Comparison of ENCODE assay signal across 8 cellular contexts in the genomic region with DNA sequence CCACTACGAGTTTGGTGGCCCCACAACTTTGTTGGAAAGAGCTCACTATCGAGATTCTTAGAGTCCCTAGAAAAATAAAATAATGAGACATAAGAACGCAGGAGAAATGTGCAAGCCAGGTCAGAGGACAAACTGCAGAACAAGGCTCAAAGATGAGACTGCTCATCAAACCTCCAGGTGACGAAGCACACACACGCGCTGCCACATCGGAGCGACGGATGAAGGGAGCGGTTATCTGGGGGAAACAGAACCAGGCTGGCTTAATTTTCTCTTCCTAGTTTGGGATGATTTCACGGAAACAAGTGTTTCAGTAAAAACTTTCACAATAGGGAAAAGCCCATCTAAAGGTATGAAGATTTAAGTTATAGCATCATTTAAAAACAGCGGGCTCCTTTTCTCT.
"Had no signal": no experiment of that assay in that cellular context is flagged by ENCODE, and none has a peak within 500 bp of the region (broad histone marks: within the 10 kb centered on the region; RNA-seq: fewer than 3 reads in every experiment).

No MANE protein-coding gene starts in this region.

- ATAC-seq: GM12878 had no signal

- H3K4me3 ChIP-seq: GM12878 had no signal

- FAIRE-seq: G401.6, GM12878, GM12891, GM12892, GM18507, GM19239 had no signal

- DNase-seq: GDM1, GF-D8 had no signal
